ENCODE assay signal across 8 cellular contexts in the genomic region with DNA sequence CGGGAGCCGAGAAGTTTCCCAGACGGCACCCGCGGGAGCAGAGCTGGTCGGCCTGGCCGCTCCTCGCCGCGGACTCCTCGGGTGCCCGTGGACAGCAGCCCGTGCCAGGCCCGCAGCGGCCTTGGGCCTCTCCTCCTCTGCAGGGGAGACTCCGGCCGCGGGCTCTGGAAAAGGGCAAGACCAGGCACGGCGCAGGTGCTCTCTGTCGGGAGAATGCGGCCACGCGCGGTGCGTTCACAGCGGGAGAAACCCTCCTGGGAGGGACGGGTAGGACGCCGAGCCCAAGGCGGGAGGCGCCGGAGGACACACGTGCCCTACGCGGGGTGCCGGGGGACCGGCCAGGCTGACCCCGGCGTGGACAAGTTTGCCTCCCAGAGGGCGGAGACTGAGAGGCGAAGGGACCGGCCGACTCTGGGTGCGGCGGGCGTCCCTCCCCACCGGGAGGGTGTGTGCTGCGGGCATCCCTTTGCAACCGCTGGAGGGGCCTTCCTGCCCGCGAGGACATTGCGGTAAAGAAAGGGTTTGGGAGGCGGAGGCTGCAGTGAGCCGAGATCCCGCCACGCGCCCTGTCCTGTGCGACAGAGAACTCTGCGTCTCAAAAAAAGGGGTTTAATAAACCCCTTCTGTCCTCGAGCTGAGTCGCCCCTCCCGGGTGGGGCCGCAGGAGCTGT. TPM values are rescaled to one million over a fixed set of nuclear protein-coding genes. Genes with fewer than 3 reads are reported as not detected.
DNase-seq lines count a peak whose midpoint lies in the region; ATAC-seq and TF ChIP-seq lines count a peak whose summit lies in the region.
"Had no signal": no experiment of that assay in that cellular context is flagged by ENCODE, and none has a peak within 500 bp of the region (broad histone marks: within the 10 kb centered on the region; RNA-seq: fewer than 3 reads in every experiment).

No MANE protein-coding gene starts in this region.

- DNase-seq in activated effector memory CD4-positive, alpha-beta T cell treated with anti-CD3 and anti-CD28 coated beads, Interleukin-2, amount 50 U/mL, for 16 hours = peak; percentile 75
- no peak for DNase-seq in activated effector memory CD4-positive, alpha-beta T cell treated with Interleukin-2 at 50 U/mL for 16 hours
- DNase-seq in upper lobe of left lung (peak in 1 of 2 donors; percentile 88), DMS 273 treated with DMSO at 0.1 percent for 48 hours (lab: John Stamatoyannopoulos, UW) (no peak), Caco-2 (no peak)
- DNase-seq: erythroblast, NCI-H1092 treated with DMSO at 0.1 percent for 48 hours had no signal

- BruUV-seq in Caco-2 (replicated peaks; lab: Mats Ljungman, UMichigan) = no TSS peak

- no peak for TF ChIP-seq EP300 in upper lobe of left lung (IDR thresholded peaks at IDR 0.05)

- H3K9me3 Mint-ChIP-seq in Caco-2 (ENCODE audit: unreplicated experiment) = no peaks in the 10 kb centered on the region

- H3K27ac Mint-ChIP-seq in Caco-2 (ENCODE audit: unreplicated experiment) = no peak overlapping the region

- TF ChIP-seq CTCF in upper lobe of left lung (IDR thresholded peaks at IDR 0.05) (peak in 1 of 6 experiments; percentile 31), Caco-2 (IDR thresholded peaks at IDR 0.05; ENCODE audit: insufficient read depth in 1 of 2, low read depth in 1 of 2, low read length in 1 of 2, severe bottlenecking in 1 of 2, unreplicated experiment in 1 of 2) (no peak)

- CTCF ChIA-PET in Caco-2 (lab: Charles Lee) = interaction anchor here (3.0 kb wide), 1 partner anchor 10 kb away, joined by 15 read pairs; no protein-coding TSS in a partner anchor

- peaks cover 38% of the 10 kb centered on the region for H3K4me1 ChIP-seq in iPS-20b (ENCODE audit: insufficient read depth, low read length)
- peaks cover 42 to 65% (median 46%) of the 10 kb centered on the region in 4 donors for H3K4me1 ChIP-seq in upper lobe of left lung
- peaks cover 9% of the 10 kb centered on the region for H3K4me1 ChIP-seq in Caco-2

- H3K4me3 Mint-ChIP-seq in Caco-2 (ENCODE audit: unreplicated experiment) = no peak overlapping the region

- peaks cover 39% of the 10 kb centered on the region for H3K27me3 ChIP-seq in iPS-20b (ENCODE audit: insufficient read depth, low read length)
- peaks cover 0 to 9% (median 0%) of the 10 kb centered on the region in 4 donors for H3K27me3 ChIP-seq in upper lobe of left lung
- no peaks in the 10 kb centered on the region for H3K27me3 ChIP-seq in Caco-2 (replicated peaks; ENCODE audit: control insufficient read depth, insufficient read depth, low read length)

- intact Hi-C loops in Caco-2 (cut with micrococcal nuclease; ENCODE audit: unreplicated experiment) = no loop called here

- 0 out of 2 replicates have a peak, but pooled peaks cover 5% of the 10 kb centered on the region for H3K36me3 ChIP-seq in iPS-20b (ENCODE audit: insufficient read depth, low read depth, low read length)
- H3K36me3 ChIP-seq in upper lobe of left lung = peaks cover 0 to 4% (median 0%) of the 10 kb centered on the region in 4 donors
- no peaks in the 10 kb centered on the region for H3K36me3 ChIP-seq in Caco-2 (ENCODE audit: control insufficient read depth, insufficient read depth, low read length)

- H3K4me1 Mint-ChIP-seq in Caco-2 (ENCODE audit: low read depth, unreplicated experiment) = peaks cover 19% of the 10 kb centered on the region

- peak overlapping the region; percentile 61 for H3K9ac ChIP-seq in iPS-20b (ENCODE audit: low read depth, low read length)

- peak in 2 of 4 donors; percentile 19 to 34 for TF ChIP-seq POLR2A in upper lobe of left lung (IDR thresholded peaks at IDR 0.05)

- no peaks in the 10 kb centered on the region for H3K36me3 Mint-ChIP-seq in Caco-2 (ENCODE audit: insufficient read depth, unreplicated experiment)

- H3K4me3 ChIP-seq in iPS-20b (ENCODE audit: low read length) (peak overlapping the region; percentile 91), upper lobe of left lung (peak overlapping the region; percentile 42 to 67 (median 47)), Caco-2 (ENCODE audit: low read depth, low read length) (no peak overlapping the region)

- H3K27me3 Mint-ChIP-seq in Caco-2 (ENCODE audit: insufficient read depth, unreplicated experiment) = no peaks in the 10 kb centered on the region

- POLR2A ChIA-PET in Caco-2 (lab: Charles Lee) = no interaction called here

- H3K27ac ChIP-seq in iPS-20b (ENCODE audit: low read length) (no peak overlapping the region), upper lobe of left lung (peak overlapping the region; percentile 61 to 97 (median 94))

- H3K9me3 ChIP-seq in iPS-20b (ENCODE audit: insufficient read depth, low read depth, low read length) = no peaks in the 10 kb centered on the region
- no peaks in the 10 kb centered on the region for H3K9me3 ChIP-seq in upper lobe of left lung
- H3K9me3 ChIP-seq in Caco-2 = no peaks in the 10 kb centered on the region

- ATAC-seq in upper lobe of left lung (ENCODE audit: low FRiP score in 2 of 2) = no peak

- whole genome bisulfite sequencing in upper lobe of left lung, 2 donors = 34 to 63% methylated on average over 23 to 48 of the region's 64 CpGs

RNA-seq across cellular contexts. Expression of a gene that starts 2.3 kb away (rescaled TPM):
- total RNA-seq in upper lobe of left lung = 100 to 1,000 TPM in 1 of 6 donors, 10 to 100 TPM in 5; 16.8 to 119 (median 74.5) TPM
- 3.0 and 3.2 TPM in 2 replicates for total RNA-seq in Caco-2 (2022)

RNA-seq across cellular contexts. Expression of a gene that starts 4.5 kb away (rescaled TPM):
- total RNA-seq in upper lobe of left lung (100 to 1,000 TPM; 132 to 860 (median 360) TPM), Caco-2 (2022) (6.9 and 12.4 TPM in 2 replicates)

RNA-seq across cellular contexts. Expression of a gene that starts 8.6 kb away (rescaled TPM):
- 100 to 1,000 TPM; 113 to 704 (median 271) TPM for total RNA-seq in upper lobe of left lung
- 7.0 and 7.3 TPM in 2 replicates for total RNA-seq in Caco-2 (2022)

RNA-seq across cellular contexts. Expression of a gene that starts 16.8 kb away (rescaled TPM):
- total RNA-seq in upper lobe of left lung (not detected), Caco-2 (2022) (not detected in 2 replicates)

RNA-seq across cellular contexts. Expression of a gene that starts 27.2 kb away (rescaled TPM):
- total RNA-seq in upper lobe of left lung = 100 to 1,000 TPM in 2 of 6 donors, 10 to 100 TPM in 4; 34.1 to 535 (median 65.2) TPM
- 59.6 and 66.5 TPM in 2 replicates for total RNA-seq in Caco-2 (2022)

Comparison
In these comparisons a context has a peak if more than half of its experiments do, and no peak if none do; other contexts are left out.
1. RNA of a gene that starts 8.6 kb away (total RNA-seq): 113 to 704 TPM in upper lobe of left lung; 7.0 to 7.3 TPM in Caco-2; every median in the first group is over 10 times any median in the second.